7 cellular contexts compared by ENCODE assay signal in genomic region chr2:229715895-229716507, GRCh38. TPM values are rescaled to one million over a fixed set of nuclear protein-coding genes. Genes with fewer than 3 reads are reported as not detected.
A peak's percentile ranks its signal among the peaks of the same experiment; 100 is the strongest.
DNase-seq lines count a peak whose midpoint lies in the region; ATAC-seq and TF ChIP-seq lines count a peak whose summit lies in the region.

No MANE protein-coding gene starts in this region.

- TF ChIP-seq POLR2A in esophagus squamous epithelium (IDR thresholded peaks at IDR 0.05) = no peak

- H3K4me1 ChIP-seq in esophagus squamous epithelium = peaks cover 15 to 27% (median 18%) of the 10 kb centered on the region in 3 donors

- DNase-seq in NCI-H128 (lab: John Stamatoyannopoulos, UW; ENCODE audit: unreplicated experiment) (peak; percentile 44), SW480 (ENCODE audit: low spot score) (peak; percentile 53), esophagus squamous epithelium (lab: John Stamatoyannopoulos, UW) (no peak), retinal pigment epithelial cell (ENCODE audit: low read depth) (no peak)

- no peak overlapping the region for H3K27ac ChIP-seq in esophagus squamous epithelium

- TF ChIP-seq CTCF in GM12873 (IDR thresholded peaks at IDR 0.05; ENCODE audit: insufficient read depth, low read depth, low read length, missing control alignments) (peak; percentile 70), esophagus squamous epithelium (IDR thresholded peaks at IDR 0.05) (peak in 5 of 6 experiments; percentile 12 to 62 (median 34)), retinal pigment epithelial cell (conservative IDR thresholded peaks at IDR 0.05; ENCODE audit: low read depth, low read length) (peak; percentile 66)

- H3K27me3 ChIP-seq in esophagus squamous epithelium = peaks cover 7 to 95% (median 15%) of the 10 kb centered on the region in 4 donors

- WGBS in esophagus squamous epithelium, 2 donors = 4 to 6% methylated on average over 4 of the region's 4 CpGs

- H3K9me3 ChIP-seq in esophagus squamous epithelium = no peaks in the 10 kb centered on the region

- ATAC-seq in HG02763 (IDR thresholded peaks at IDR 0.05; ENCODE audit: unreplicated experiment) (no peak), GM19455 (IDR thresholded peaks at IDR 0.05; ENCODE audit: unreplicated experiment) (no peak)

- H3K4me3 ChIP-seq in esophagus squamous epithelium = no peak overlapping the region
- H3K4me3 ChIP-seq in retinal pigment epithelial cell (ENCODE audit: low read length) = no peak overlapping the region

- no peaks in the 10 kb centered on the region for H3K36me3 ChIP-seq in esophagus squamous epithelium

- intact Hi-C loops in esophagus squamous epithelium (cut with DNase I) = no loop called here

RNA-seq across cellular contexts. Expression of gene DNER, which starts 1.6 kb away (rescaled TPM):
- 1 to 10 TPM in 2 of 4 donors, under 1 TPM in 2; 0.27 to 2.5 (median 0.91) TPM for total RNA-seq in esophagus squamous epithelium

Comparison
In these comparisons a context has a peak if more than half of its experiments do, and no peak if none do; other contexts are left out.
1. DNase-seq: peak in NCI-H128 (single experiment) and SW480 (single experiment); none in esophagus squamous epithelium (single experiment) and retinal pigment epithelial cell (single experiment).
2. Peak in every context shown above with its lines, with median percentiles within 50 percentile points of each other: CTCF ChIP-seq.